In the genomic region with DNA sequence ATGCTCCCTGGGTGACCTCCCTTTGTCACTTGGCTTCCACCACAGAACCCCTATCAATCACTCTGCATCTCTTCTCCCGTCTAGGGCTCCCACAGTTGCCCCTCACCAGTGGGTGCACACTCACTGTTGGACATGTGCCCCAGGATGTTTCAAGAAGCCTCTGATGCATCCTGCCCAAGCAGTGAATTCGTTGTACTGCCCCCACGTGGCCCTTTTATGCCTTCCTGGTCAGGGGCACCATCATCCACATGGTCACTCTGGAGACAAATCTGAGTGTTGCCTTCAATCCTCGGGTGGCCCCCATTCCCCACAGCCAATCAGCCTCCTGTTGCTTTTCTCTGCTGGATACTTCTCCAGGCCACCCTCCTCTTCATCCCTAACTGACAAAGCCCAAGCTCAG, we compare ENCODE assay signal across 10 cellular contexts. TPM values are rescaled to one million over a fixed set of nuclear protein-coding genes. Genes with fewer than 3 reads are reported as not detected.
DNase-seq lines count a peak whose midpoint lies in the region; ATAC-seq and TF ChIP-seq lines count a peak whose summit lies in the region.
"Had no signal": no experiment of that assay in that cellular context is flagged by ENCODE, and none has a peak within 500 bp of the region (broad histone marks: within the 10 kb centered on the region; RNA-seq: fewer than 3 reads in every experiment).

No MANE protein-coding gene starts in this region.

- H3K4me1 ChIP-seq in SK-N-SH (ENCODE audit: control insufficient read depth in 1 of 2, insufficient read depth in 2 of 2, low read depth in 1 of 2, low read length in 1 of 2) = no peaks in the 10 kb centered on the region
- H3K4me1 ChIP-seq: SJSA1 had no signal

- TF ChIP-seq POLR2A in lower leg skin (IDR thresholded peaks at IDR 0.05) = no peak

- H3K36me3 ChIP-seq in SK-N-SH (replicated peaks in 1 of 2; ENCODE audit: control insufficient read depth in 1 of 2, insufficient read depth in 2 of 2, low read length in 1 of 2) = no peaks in the 10 kb centered on the region
- H3K36me3 ChIP-seq: SJSA1 had no signal

- H3K9me3 Mint-ChIP-seq in glutamatergic neuron (ENCODE audit: unreplicated experiment) = no peaks in the 10 kb centered on the region
- H3K9me3 Mint-ChIP-seq in activated T-helper 2 cell treated with anti-CD3 and anti-CD28 coated beads, Interferon-gamma antibody, Interleukin-2, Interleukin-4, amounts not matched to agents 10 μg/mL and 5 μg/mL and 100 μg/mL, durations not matched to agents 14 hours and 24 hours and 36 hours = no peaks in the 10 kb centered on the region

- no peak overlapping the region for H2AFZ ChIP-seq in SK-N-SH (ENCODE audit: low read depth)

- H3K4me1 Mint-ChIP-seq in glutamatergic neuron (ENCODE audit: low read depth, unreplicated experiment) = no peaks in the 10 kb centered on the region
- no peaks in the 10 kb centered on the region for H3K4me1 Mint-ChIP-seq in activated T-helper 2 cell treated with anti-CD3 and anti-CD28 coated beads, Interferon-gamma antibody, Interleukin-2, Interleukin-4, amounts not matched to agents 10 μg/mL and 5 μg/mL and 100 μg/mL, durations not matched to agents 14 hours and 24 hours and 36 hours (ENCODE audit: low read depth)

- H3K27ac ChIP-seq in AG04450 (ENCODE audit: low read depth, low read length) (no peak overlapping the region), SK-N-SH (ENCODE audit: low read depth in 2 of 2, low read length in 1 of 2) (no peak overlapping the region)
- H3K27ac ChIP-seq: SJSA1 had no signal

- H3K4me3 ChIP-seq in AG04450 (ENCODE audit: low read depth, low read length) = no peak overlapping the region
- no peak overlapping the region for H3K4me3 ChIP-seq in GM12875 (ENCODE audit: low read depth, low read length)
- no peak overlapping the region for H3K4me3 ChIP-seq in SK-N-SH (ENCODE audit: low read depth in 2 of 2, low read length in 1 of 2)
- no peak overlapping the region for H3K4me3 ChIP-seq in lower leg skin (ENCODE audit: low read depth, poor library complexity, severe bottlenecking)
- H3K4me3 ChIP-seq: SJSA1 had no signal

- no peaks in the 10 kb centered on the region for H3K9me2 ChIP-seq in SK-N-SH

- H3K9ac ChIP-seq in SK-N-SH = no peak overlapping the region

- H3K4me2 ChIP-seq in SK-N-SH = no peak overlapping the region

- TF ChIP-seq CTCF in AG04450 (IDR thresholded peaks at IDR 0.05; ENCODE audit: low read depth, low read length) (peak; percentile 13; the same call in 1 of the 2 replicates), GM12875 (IDR thresholded peaks at IDR 0.05; ENCODE audit: borderline replicate concordance, insufficient read depth, low read depth, low read length) (peak; percentile 29; the same call in 1 of the 2 replicates), SK-N-SH (IDR thresholded peaks at IDR 0.05) (peak; percentile 37), glutamatergic neuron (IDR thresholded peaks at IDR 0.05; ENCODE audit: partially characterized antibody, unreplicated experiment) (no peak), lower leg skin (IDR thresholded peaks at IDR 0.05) (no peak)

- 0 out of 2 replicates have a peak, but pooled peaks have one; percentile 10 for TF ChIP-seq RAD21 in SK-N-SH (IDR thresholded peaks at IDR 0.05; ENCODE audit: low read length)

- POLR2A ChIA-PET in AG04450 (lab: Yijun Ruan, JAX) = no interaction called here
- POLR2A ChIA-PET in SK-N-SH (lab: Yijun Ruan, JAX) = no interaction called here

- TF ChIP-seq EP300 in SK-N-SH (IDR thresholded peaks at IDR 0.05; ENCODE audit: borderline replicate concordance in 1 of 2, low read depth in 1 of 2, low read length in 1 of 2) = no peak

- H3K27ac Mint-ChIP-seq in glutamatergic neuron (ENCODE audit: unreplicated experiment) = no peak overlapping the region
- no peak overlapping the region for H3K27ac Mint-ChIP-seq in activated T-helper 2 cell treated with anti-CD3 and anti-CD28 coated beads, Interferon-gamma antibody, Interleukin-2, Interleukin-4, amounts not matched to agents 10 μg/mL and 5 μg/mL and 100 μg/mL, durations not matched to agents 14 hours and 24 hours and 36 hours

- peaks cover 4% of the 10 kb centered on the region for H3K27me3 Mint-ChIP-seq in glutamatergic neuron (ENCODE audit: unreplicated experiment)
- H3K27me3 Mint-ChIP-seq in activated T-helper 2 cell treated with anti-CD3 and anti-CD28 coated beads, Interferon-gamma antibody, Interleukin-2, Interleukin-4, amounts not matched to agents 10 μg/mL and 5 μg/mL and 100 μg/mL, durations not matched to agents 14 hours and 24 hours and 36 hours (ENCODE audit: low read depth) = peaks cover 6% of the 10 kb centered on the region

- H3K9me3 ChIP-seq in AG04450 (ENCODE audit: control insufficient read depth, insufficient read depth, low read length) (no peaks in the 10 kb centered on the region), SK-N-SH (no peaks in the 10 kb centered on the region)
- H3K9me3 ChIP-seq: SJSA1 had no signal

- intact Hi-C loops in activated T-helper 2 cell treated with anti-CD3 and anti-CD28 coated beads, Interferon-gamma antibody, Interleukin-2, Interleukin-4, amounts not matched to agents 10 μg/mL and 5 μg/mL and 100 μg/mL, durations not matched to agents 14 hours and 24 hours and 36 hours (cut with micrococcal nuclease) = loop anchor here (5.0 kb wide), 1 partner anchor 144 kb away; no protein-coding TSS in a partner anchor
- intact Hi-C loops in lower leg skin (cut with DNase I; ENCODE audit: low total_unique reads) = no loop called here

- WGBS in SK-N-SH (ENCODE audit: low lambda C conversion rate) = 17% methylated on average over 4 of the region's 4 CpGs
- 42 to 47% methylated on average over 4 of the region's 4 CpGs for WGBS in lower leg skin, 2 donors

- H3K27me3 ChIP-seq in AG04450 (ENCODE audit: control insufficient read depth, insufficient read depth, low read length) = no peaks in the 10 kb centered on the region
- no peaks in the 10 kb centered on the region; the same call in 1 of the 2 replicates for H3K27me3 ChIP-seq in SK-N-SH (ENCODE audit: insufficient read depth)
- H3K27me3 ChIP-seq: SJSA1 had no signal

- H3K4me3 Mint-ChIP-seq in glutamatergic neuron (ENCODE audit: unreplicated experiment) = no peak overlapping the region
- no peak overlapping the region for H3K4me3 Mint-ChIP-seq in activated T-helper 2 cell treated with anti-CD3 and anti-CD28 coated beads, Interferon-gamma antibody, Interleukin-2, Interleukin-4, amounts not matched to agents 10 μg/mL and 5 μg/mL and 100 μg/mL, durations not matched to agents 14 hours and 24 hours and 36 hours (ENCODE audit: low read depth)

- no peaks in the 10 kb centered on the region for H4K20me1 ChIP-seq in SK-N-SH (ENCODE audit: insufficient read depth)

- peaks cover 4% of the 10 kb centered on the region for H3K36me3 Mint-ChIP-seq in glutamatergic neuron (ENCODE audit: unreplicated experiment)
- no peaks in the 10 kb centered on the region for H3K36me3 Mint-ChIP-seq in activated T-helper 2 cell treated with anti-CD3 and anti-CD28 coated beads, Interferon-gamma antibody, Interleukin-2, Interleukin-4, amounts not matched to agents 10 μg/mL and 5 μg/mL and 100 μg/mL, durations not matched to agents 14 hours and 24 hours and 36 hours (ENCODE audit: low read depth)

- H3F3A ChIP-seq in SK-N-SH (replicated peaks; ENCODE audit: insufficient read depth) = no peaks in the 10 kb centered on the region

- CTCF ChIA-PET in AG04450 (lab: Charles Lee) = no interaction called here
- CTCF ChIA-PET in SK-N-SH (lab: Yijun Ruan, JAX) = interaction anchor here (0.6 kb wide), 1 partner anchor 1197 kb away, joined by 3 read pairs; no protein-coding TSS in a partner anchor

- ATAC-seq in GM21737 (IDR thresholded peaks at IDR 0.05; ENCODE audit: unreplicated experiment) = no peak

- no peak for DNase-seq in AG04450 (ENCODE audit: low read depth, low spot score)
- no peak for DNase-seq in SK-N-SH
- DNase-seq in glutamatergic neuron = peak; percentile 26
- DNase-seq in activated T-helper 2 cell treated with anti-CD3 and anti-CD28 coated beads, Interferon-gamma antibody, Interleukin-2, Interleukin-4, amounts not matched to agents 10 μg/mL and 5 μg/mL and 100 μg/mL, durations not matched to agents 14 hours and 24 hours and 36 hours (ENCODE audit: low spot score) = no peak
- DNase-seq in lower leg skin (ENCODE audit: low spot score in 2 of 2) = no peak
- no peak for DNase-seq in anterior cingulate cortex (lab: John Stamatoyannopoulos, UW)
- DNase-seq: activated effector memory CD4-positive, alpha-beta T cell treated with Interleukin-2 at 50 U/mL for 16 hours had no signal

- no peaks in the 10 kb centered on the region for H3K79me2 ChIP-seq in SK-N-SH (ENCODE audit: insufficient read depth)

TF ChIP-seq in SK-N-SH, 30 proteins besides CTCF, POLR2A, EP300 and RAD21:
- TF ChIP-seq MEF2A (IDR thresholded peaks at IDR 0.05; ENCODE audit: borderline replicate concordance, low read depth) = no peak
- no peak for TF ChIP-seq USF2 (IDR thresholded peaks at IDR 0.05; ENCODE audit: borderline replicate concordance, low read depth, low read length)
TF ChIP-seq in SK-N-SH: peak in this region for 0.

RNA-seq across cellular contexts. Expression of gene ITIH6, which starts 12.2 kb away (rescaled TPM):
- polyA plus RNA-seq in AG04450 (2011; rRNA removed) (not detected in 2 replicates), SK-N-SH (2012; rRNA removed) (not detected in 2 replicates)
- polyA minus RNA-seq in AG04450 (2011; rRNA and poly(A)+ RNA removed) = not detected in 2 replicates
- not detected in 2 replicates for polyA plus RNA-seq in SK-N-SH (2012; cell fraction: cytosol; rRNA removed)
- polyA plus RNA-seq in SK-N-SH (2012; cell fraction: nucleus; rRNA removed) = not detected in 2 replicates
- total RNA-seq in glutamatergic neuron (ENCODE audit: unreplicated experiment) (not detected), lower leg skin (under 1 TPM in 1 of 4 donors, not detected in 3; 0.06 TPM)
- total RNA-seq in activated T-helper 2 cell treated with anti-CD3 and anti-CD28 coated beads, Interferon-gamma antibody, Interleukin-2, Interleukin-4, amounts not matched to agents 10 μg/mL and 5 μg/mL and 100 μg/mL, durations not matched to agents 14 hours and 24 hours and 36 hours = not detected in 2 replicates
- total RNA-seq: SJSA1 had no signal

RNA-seq across cellular contexts. Expression of gene MAGED2, which starts 21.6 kb away (rescaled TPM):
- polyA plus RNA-seq in AG04450 (2011; rRNA removed) = 364 and 368 TPM in 2 replicates
- polyA minus RNA-seq in AG04450 (2011; rRNA and poly(A)+ RNA removed) = 148 and 171 TPM in 2 replicates
- polyA plus RNA-seq in SK-N-SH (2012; rRNA removed) = 202 and 227 TPM in 2 replicates
- polyA plus RNA-seq in SK-N-SH (2012; cell fraction: cytosol; rRNA removed) = 153 and 204 TPM in 2 replicates
- polyA plus RNA-seq in SK-N-SH (2012; cell fraction: nucleus; rRNA removed) = 299 and 391 TPM in 2 replicates
- total RNA-seq in glutamatergic neuron (ENCODE audit: unreplicated experiment) = 308 TPM
- total RNA-seq in activated T-helper 2 cell treated with anti-CD3 and anti-CD28 coated beads, Interferon-gamma antibody, Interleukin-2, Interleukin-4, amounts not matched to agents 10 μg/mL and 5 μg/mL and 100 μg/mL, durations not matched to agents 14 hours and 24 hours and 36 hours = 35.5 and 36.3 TPM in 2 replicates
- total RNA-seq in lower leg skin = 10 to 100 TPM; 59.6 to 85.2 (median 72.8) TPM

Comparison
In these comparisons a context has a peak if more than half of its experiments do, and no peak if none do; other contexts are left out.
1. CTCF ChIP-seq: peak in AG04450 (single experiment), GM12875 (single experiment) and SK-N-SH (single experiment); none in glutamatergic neuron (single experiment) and lower leg skin (0 of 3).